In the genomic region with DNA sequence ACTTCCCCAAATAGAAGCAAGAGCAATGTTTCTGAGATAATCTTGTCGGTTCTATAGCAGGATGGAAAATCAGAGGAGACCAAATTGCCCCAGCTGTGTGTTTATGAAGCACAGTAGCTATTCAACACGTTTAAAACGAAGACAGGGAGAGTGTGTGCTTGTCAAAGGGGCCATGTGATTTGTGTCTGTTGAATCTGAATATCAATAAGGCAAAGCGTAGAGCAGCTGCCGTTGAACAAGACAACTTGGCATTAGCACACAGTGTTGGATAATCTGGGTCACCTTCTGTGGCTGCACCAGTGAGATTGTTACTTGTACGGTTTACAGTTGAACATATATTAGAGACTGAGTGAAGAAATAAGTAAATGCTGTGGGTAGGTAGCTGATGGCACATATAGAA, we compare ENCODE assay signal across 15 cellular contexts. TPM values are rescaled to one million over a fixed set of nuclear protein-coding genes. Genes with fewer than 3 reads are reported as not detected.
DNase-seq lines count a peak whose midpoint lies in the region; ATAC-seq and TF ChIP-seq lines count a peak whose summit lies in the region.
"Had no signal": no experiment of that assay in that cellular context is flagged by ENCODE, and none has a peak within 500 bp of the region (broad histone marks: within the 10 kb centered on the region; RNA-seq: fewer than 3 reads in every experiment).

No MANE protein-coding gene starts in this region.

- H3K36me3 ChIP-seq in ovary: no peaks in the 10 kb centered on the region

- peak overlapping the region; percentile 40 for H3K4me3 Mint-ChIP-seq in neural crest cell
- H3K4me3 Mint-ChIP-seq in stimulated activated effector memory CD8-positive, alpha-beta T cell treated with anti-CD3 and anti-CD28 coated beads, Interleukin-12 subunit alpha, Interleukin-12 subunit beta, amount 100 ng/mL, for 72 hours: no peak overlapping the region
- H3K4me3 Mint-ChIP-seq: CD4-positive, alpha-beta T cell had no signal

- DNase-seq in NCI-H1092 treated with DMSO at 0.1 percent for 48 hours (lab: John Stamatoyannopoulos, UW): peak; percentile 95
- DNase-seq in NCI-H345 (lab: John Stamatoyannopoulos, UW): peak; percentile 77
- no peak for DNase-seq in neural crest cell (ENCODE audit: low read depth, low spot score)
- DNase-seq in stimulated activated effector memory CD8-positive, alpha-beta T cell treated with anti-CD3 and anti-CD28 coated beads, Interleukin-12 subunit alpha, Interleukin-12 subunit beta, amount 100 ng/mL, for 72 hours (ENCODE audit: low spot score in 2 of 2): no peak
- no peak for DNase-seq in ovary
- DNase-seq: activated T-cell treated with anti-CD3 and anti-CD28 coated beads for 4 hours; CD4-positive, alpha-beta T cell; H7; mesenchymal stem cell; NCI-H187 treated with DMSO at 0.1 percent for 48 hours; SIG-M5 had no signal

- H3K9me3 ChIP-seq in ovary: no peaks in the 10 kb centered on the region

- TF ChIP-seq EP300 in ovary (IDR thresholded peaks at IDR 0.05): no peak

- H3K4me1 ChIP-seq in ovary (ENCODE audit: insufficient read depth): no peaks in the 10 kb centered on the region

- no peaks in the 10 kb centered on the region for H3K9me3 Mint-ChIP-seq in neural crest cell
- no peaks in the 10 kb centered on the region for H3K9me3 Mint-ChIP-seq in stimulated activated effector memory CD8-positive, alpha-beta T cell treated with anti-CD3 and anti-CD28 coated beads, Interleukin-12 subunit alpha, Interleukin-12 subunit beta, amount 100 ng/mL, for 72 hours
- H3K9me3 Mint-ChIP-seq: CD4-positive, alpha-beta T cell had no signal

- ATAC-seq in HG03159 (IDR thresholded peaks at IDR 0.05; ENCODE audit: unreplicated experiment) (no peak), GM18861 (IDR thresholded peaks at IDR 0.05; ENCODE audit: unreplicated experiment) (no peak)
- no peak for ATAC-seq in stimulated activated effector memory CD8-positive, alpha-beta T cell treated with anti-CD3 and anti-CD28 coated beads, Interleukin-12 subunit alpha, Interleukin-12 subunit beta, amount 100 ng/mL, for 72 hours

- TF ChIP-seq POLR2A in ovary (IDR thresholded peaks at IDR 0.05): no peak

- no peaks in the 10 kb centered on the region for H3K27me3 ChIP-seq in ovary

- no peak overlapping the region for H3K4me3 ChIP-seq in ovary

- WGBS in ovary, 3 donors: 44 to 58% (median 49%) methylated on average over 6 of the region's 6 CpGs

- H3K27ac ChIP-seq in angular gyrus (ENCODE audit: low read depth, low read length): peak overlapping the region; percentile 70
- no peak overlapping the region for H3K27ac ChIP-seq in ovary

- intact Hi-C loops in ovary (cut with DNase I): no loop called here

- peaks cover 8% of the 10 kb centered on the region for H3K27me3 Mint-ChIP-seq in neural crest cell (ENCODE audit: low read depth)
- H3K27me3 Mint-ChIP-seq: CD4-positive, alpha-beta T cell had no signal

- no peak for TF ChIP-seq CTCF in neural crest cell (conservative IDR thresholded peaks at IDR 0.05)
- TF ChIP-seq CTCF in ovary (IDR thresholded peaks at IDR 0.05): no peak

- no peaks in the 10 kb centered on the region for H3K36me3 Mint-ChIP-seq in neural crest cell (ENCODE audit: low read depth)
- no peaks in the 10 kb centered on the region for H3K36me3 Mint-ChIP-seq in stimulated activated effector memory CD8-positive, alpha-beta T cell treated with anti-CD3 and anti-CD28 coated beads, Interleukin-12 subunit alpha, Interleukin-12 subunit beta, amount 100 ng/mL, for 72 hours

- peaks cover 20% of the 10 kb centered on the region for H3K4me1 Mint-ChIP-seq in neural crest cell
- H3K4me1 Mint-ChIP-seq in stimulated activated effector memory CD8-positive, alpha-beta T cell treated with anti-CD3 and anti-CD28 coated beads, Interleukin-12 subunit alpha, Interleukin-12 subunit beta, amount 100 ng/mL, for 72 hours: no peaks in the 10 kb centered on the region

- peak overlapping the region; percentile 4 for H3K27ac Mint-ChIP-seq in neural crest cell (ENCODE audit: unreplicated experiment)
- H3K27ac Mint-ChIP-seq in stimulated activated effector memory CD8-positive, alpha-beta T cell treated with anti-CD3 and anti-CD28 coated beads, Interleukin-12 subunit alpha, Interleukin-12 subunit beta, amount 100 ng/mL, for 72 hours: no peak overlapping the region
- H3K27ac Mint-ChIP-seq: CD4-positive, alpha-beta T cell had no signal

RNA-seq across cellular contexts. Expression of a gene that starts 1.0 kb away (rescaled TPM):
- total RNA-seq in neural crest cell (1.8 and 1.9 TPM in 2 replicates), ovary (1 to 10 TPM in 3 of 7 donors, under 1 TPM in 4; 0.60 to 4.0 (median 0.73) TPM)
- polyA plus RNA-seq in ovary: 1 to 10 TPM; 2.0 to 2.7 TPM
- total RNA-seq: H7, pulmonary artery endothelial cell had no signal

Comparison
In these comparisons a context has a peak if more than half of its experiments do, and no peak if none do; other contexts are left out.
1. DNase-seq: peak in NCI-H1092 treated with DMSO at 0.1 percent for 48 hours (single experiment) and NCI-H345 (single experiment); none in neural crest cell (single experiment), stimulated activated effector memory CD8-positive, alpha-beta T cell treated with anti-CD3 and anti-CD28 coated beads, Interleukin-12 subunit alpha, Interleukin-12 subunit beta, amount 100 ng/mL, for 72 hours (0 of 2) and ovary (0 of 5).